In genomic region chr3:179163503-179163902, GRCh38 we compare ENCODE assay signal across 17 cellular contexts.
"Had no signal": no experiment of that assay in that cellular context is flagged by ENCODE, and none has a peak within 500 bp of the region (broad histone marks: within the 10 kb centered on the region; RNA-seq: fewer than 3 reads in every experiment).

No MANE protein-coding gene starts in this region.

- H3K27ac Mint-ChIP-seq: natural killer cell, type B pancreatic cell had no signal

- ATAC-seq: esophagus mucosa; left lobe of liver; mucosa of descending colon; natural killer cell; stimulated activated naive CD8-positive, alpha-beta T cell treated with anti-CD3 and anti-CD28 coated beads, Interleukin-15, Interleukin-2, amounts not matched to agents 100 U/mL and 50 U/mL, for 24 hours had no signal

- H3K9me3 Mint-ChIP-seq: natural killer cell, neural crest cell had no signal

- H3K4me3 Mint-ChIP-seq: natural killer cell, neural crest cell, type B pancreatic cell had no signal

- DNase-seq: cortex of kidney; effector memory CD4-positive, alpha-beta T cell; islet precursor cell; mammary epithelial cell; mucosa of descending colon; natural killer cell; posterior cingulate gyrus; sigmoid colon; stimulated activated naive CD8-positive, alpha-beta T cell treated with anti-CD3 and anti-CD28 coated beads, Interleukin-15, Interleukin-2, amounts not matched to agents 100 U/mL and 50 U/mL, for 24 hours; thyroid gland had no signal

- H3K36me3 Mint-ChIP-seq: natural killer cell had no signal

- FAIRE-seq: endometrium, frontal cortex, urothelium cell line had no signal

- H3K27me3 Mint-ChIP-seq: type B pancreatic cell had no signal

- H3K4me1 Mint-ChIP-seq: neural crest cell had no signal
